10 cellular contexts compared by ENCODE assay signal in the genomic region with DNA sequence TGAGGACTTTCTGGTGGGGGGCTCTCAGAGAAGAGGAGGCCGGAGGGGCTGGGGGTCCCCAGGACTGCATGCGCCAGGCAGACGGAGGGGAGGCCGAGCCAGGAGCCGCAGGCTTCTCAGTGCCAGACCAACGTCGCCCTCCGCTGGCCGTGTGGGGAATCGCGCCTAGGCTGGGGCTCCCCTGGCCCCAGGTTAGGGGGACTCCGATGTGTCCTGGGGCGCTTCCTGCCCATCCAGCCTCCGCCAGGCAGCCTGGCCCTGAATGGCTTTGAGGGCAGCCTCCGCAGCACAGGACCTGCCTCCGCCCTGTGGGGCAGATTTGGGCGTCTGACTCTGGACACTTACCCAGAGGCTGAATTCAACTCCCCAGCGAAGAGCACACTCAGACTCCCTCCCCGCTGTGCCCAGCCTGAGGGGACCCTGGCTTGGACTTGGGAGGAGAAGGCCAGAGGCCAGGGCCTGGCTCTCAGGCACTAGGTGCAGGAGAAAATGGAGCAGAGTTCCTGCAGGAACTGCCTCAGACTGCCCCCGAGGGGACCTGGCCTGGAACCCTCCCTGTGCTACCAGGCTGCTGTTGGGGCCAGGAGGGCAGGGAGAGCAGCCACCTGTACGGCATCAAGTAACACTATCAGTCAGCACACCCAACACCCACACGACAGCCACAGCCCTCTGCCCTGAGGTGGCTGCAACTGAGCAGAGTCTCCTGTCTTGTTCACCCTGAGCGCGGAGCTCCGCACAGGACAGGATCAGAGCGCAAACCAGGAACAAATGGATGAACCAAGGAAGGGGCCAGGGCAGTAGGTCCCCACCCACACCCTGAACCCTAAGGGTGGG. TPM values are rescaled to one million over a fixed set of nuclear protein-coding genes. Genes with fewer than 3 reads are reported as not detected.
A peak's percentile ranks its signal among the peaks of the same experiment; 100 is the strongest.
DNase-seq lines count a peak whose midpoint lies in the region; ATAC-seq, FAIRE-seq and TF ChIP-seq lines count a peak whose summit lies in the region.
"Had no signal": no experiment of that assay in that cellular context is flagged by ENCODE, and none has a peak within 500 bp of the region (broad histone marks: within the 10 kb centered on the region; RNA-seq: fewer than 3 reads in every experiment).

No MANE protein-coding gene starts in this region.

- H3K36me3 ChIP-seq in HCT116 (ENCODE audit: control insufficient read depth in 1 of 2, insufficient read depth in 2 of 2, low read length in 2 of 2) (no peaks in the 10 kb centered on the region), HepG2 (replicated peaks in 1 of 2; ENCODE audit: control insufficient read depth in 1 of 2, insufficient read depth in 2 of 2, low read length in 2 of 2) (no peaks in the 10 kb centered on the region), psoas muscle (ENCODE audit: insufficient read depth in 1 of 2, low read depth in 1 of 2) (no peaks in the 10 kb centered on the region)
- no peaks in the 10 kb centered on the region for H3K36me3 ChIP-seq in effector memory CD4-positive, alpha-beta T cell (ENCODE audit: control insufficient read depth, insufficient read depth, low read length)
- H3K36me3 ChIP-seq: HAP-1 had no signal

- POLR2A ChIA-PET in HCT116 (lab: Charles Lee) = no interaction called here
- POLR2A ChIA-PET in HepG2 (lab: Yijun Ruan, JAX) = no interaction called here

- no peak for TF ChIP-seq EP300 in HepG2 (IDR thresholded peaks at IDR 0.05; ENCODE audit: low read depth in 2 of 2, low read length in 2 of 2)
- TF ChIP-seq EP300 in HepG2 (CRISPR knock-in tag; IDR thresholded peaks at IDR 0.05; ENCODE audit: borderline replicate concordance) = no peak

- CTCF ChIA-PET in HCT116 (lab: Charles Lee) = no interaction called here
- CTCF ChIA-PET in activated CD8-positive, alpha-beta memory T cell treated with anti-CD3 and anti-CD28 coated beads, Interleukin-2, amount 10 ng/mL, durations not matched to agents 7 days and 5 days (lab: Charles Lee) = no interaction called here
- CTCF ChIA-PET in HepG2 (lab: Yijun Ruan, JAX; ENCODE audit: low intra/inter-chr PET ratio, low total read pairs) = no interaction called here

- RAD21 ChIA-PET in HCT116 (lab: Charles Lee; ENCODE audit: low non-redundant PET in 1 of 2, low total read pairs in 2 of 2, uncharacterized antibody in 2 of 2, unreplicated experiment in 2 of 2) = no interaction called here

- H3K27ac Mint-ChIP-seq in activated CD8-positive, alpha-beta memory T cell treated with anti-CD3 and anti-CD28 coated beads, Interleukin-2, amount 10 ng/mL, durations not matched to agents 7 days and 5 days = no peak overlapping the region

- H3K27me3 ChIP-seq in HCT116 (ENCODE audit: insufficient read depth, low read length) (peaks cover 26% of the 10 kb centered on the region), HepG2 (ENCODE audit: control insufficient read depth in 1 of 2, insufficient read depth in 2 of 2, low read length in 2 of 2) (peaks cover 6 to 30% of the 10 kb centered on the region in 2 experiments; a peak in 4 of 5 replicates), psoas muscle (ENCODE audit: insufficient read depth in 3 of 3, low read length in 2 of 3) (peaks cover 0 to 32% (median 3%) of the 10 kb centered on the region in 3 donors)
- H3K27me3 ChIP-seq in effector memory CD4-positive, alpha-beta T cell (replicated peaks; ENCODE audit: control insufficient read depth, insufficient read depth, low read length, poor library complexity, severe bottlenecking) = no peaks in the 10 kb centered on the region

- BruUV-seq in HCT116 (replicated peaks; lab: Mats Ljungman, UMichigan) (no TSS peak), HepG2 (replicated peaks; lab: Mats Ljungman, UMichigan) (no TSS peak)

- TF ChIP-seq POLR2A in HCT116 (IDR thresholded peaks at IDR 0.05; ENCODE audit: borderline replicate concordance, extremely low read depth, insufficient read depth, insufficient read length) = no peak
- no peak for TF ChIP-seq POLR2A in HepG2 (IDR thresholded peaks at IDR 0.05; ENCODE audit: insufficient read depth in 1 of 2, low read depth in 2 of 2, low read length in 2 of 2)

- H3K4me1 ChIP-seq in HCT116 (ENCODE audit: control insufficient read depth in 1 of 2, insufficient read depth in 2 of 2, low read length in 2 of 2) (no peaks in the 10 kb centered on the region), HepG2 (ENCODE audit: insufficient read depth, low read length) (no peaks in the 10 kb centered on the region), psoas muscle (no peaks in the 10 kb centered on the region)
- no peaks in the 10 kb centered on the region for H3K4me1 ChIP-seq in effector memory CD4-positive, alpha-beta T cell (ENCODE audit: control insufficient read depth, insufficient read depth, low read length, poor library complexity, severe bottlenecking)
- H3K4me1 ChIP-seq: HAP-1 had no signal

- FAIRE-seq in HepG2 (lab: Jason Lieb, UNC) = no peak

- H3K27ac ChIP-seq in HCT116 (ENCODE audit: low read depth, low read length) (no peak overlapping the region), HepG2 (ENCODE audit: extremely low read length, insufficient read depth, low read length) (no peak overlapping the region), psoas muscle (no peak overlapping the region)
- no peak overlapping the region for H3K27ac ChIP-seq in effector memory CD4-positive, alpha-beta T cell (ENCODE audit: insufficient read depth, low read length, poor library complexity, severe bottlenecking)
- H3K27ac ChIP-seq: SK-N-MC had no signal

- no peaks in the 10 kb centered on the region for H3K9me2 ChIP-seq in HCT116 (ENCODE audit: insufficient read depth)

- H3K4me2 ChIP-seq in HCT116 (ENCODE audit: low read length) (no peak overlapping the region), HepG2 (ENCODE audit: low read depth, low read length) (no peak overlapping the region)

- DNase-seq in DMS53 treated with DMSO at 0.1 percent for 48 hours (lab: John Stamatoyannopoulos, UW; ENCODE audit: unreplicated experiment) (peak; percentile 78), HCT116 (ENCODE audit: low read depth, low spot score) (no peak), HepG2 (ENCODE audit: low spot score) (peak; percentile 17), psoas muscle (no peak)
- DNase-seq in activated CD8-positive, alpha-beta memory T cell treated with anti-CD3 and anti-CD28 coated beads, Interleukin-2, amount 10 ng/mL, durations not matched to agents 7 days and 5 days = peak; percentile 53
- DNase-seq in effector memory CD4-positive, alpha-beta T cell = no peak

- H3K27me3 Mint-ChIP-seq in activated CD8-positive, alpha-beta memory T cell treated with anti-CD3 and anti-CD28 coated beads, Interleukin-2, amount 10 ng/mL, durations not matched to agents 7 days and 5 days = peaks cover 14% of the 10 kb centered on the region

- no peaks in the 10 kb centered on the region for H3K4me1 Mint-ChIP-seq in activated CD8-positive, alpha-beta memory T cell treated with anti-CD3 and anti-CD28 coated beads, Interleukin-2, amount 10 ng/mL, durations not matched to agents 7 days and 5 days

- in situ Hi-C loops in HepG2 (cut with HindIII; ENCODE audit: extremely low pct_ligation_motif_present, low pct_unique_long_range_greater_than_20kb) = no loop called here

- no peaks in the 10 kb centered on the region for H3K9me3 ChIP-seq in HCT116 (ENCODE audit: control insufficient read depth in 1 of 2, insufficient read depth in 1 of 2, low read depth in 1 of 2, low read length in 2 of 2)
- H3K9me3 ChIP-seq in HepG2 (ENCODE audit: low read length) = no peaks in the 10 kb centered on the region
- no peaks in the 10 kb centered on the region for H3K9me3 ChIP-seq in effector memory CD4-positive, alpha-beta T cell (ENCODE audit: control insufficient read depth, low read length)
- no peaks in the 10 kb centered on the region for H3K9me3 ChIP-seq in psoas muscle
- H3K9me3 ChIP-seq: HAP-1 had no signal

- H4K20me1 ChIP-seq in HCT116 (ENCODE audit: insufficient read depth) (no peaks in the 10 kb centered on the region), HepG2 (ENCODE audit: insufficient read depth, low read length) (peaks cover 2% of the 10 kb centered on the region; the same call in 1 of the 2 replicates)

- no peak overlapping the region for H3K9ac ChIP-seq in HCT116 (ENCODE audit: low read length)
- H3K9ac ChIP-seq in HepG2 (ENCODE audit: insufficient read depth, low read depth, low read length) = no peak overlapping the region

- WGBS in HepG2 (ENCODE audit: low lambda C conversion rate) = 38% methylated on average over 8 of the region's 26 CpGs
- WGBS in psoas muscle, 3 donors = 30 to 44% (median 39%) methylated on average over 22 to 26 of the region's 26 CpGs

- H3K9me3 Mint-ChIP-seq in activated CD8-positive, alpha-beta memory T cell treated with anti-CD3 and anti-CD28 coated beads, Interleukin-2, amount 10 ng/mL, durations not matched to agents 7 days and 5 days (ENCODE audit: low read depth) = no peaks in the 10 kb centered on the region

- H3K79me2 ChIP-seq in HCT116 (ENCODE audit: insufficient read depth, low read length) (no peaks in the 10 kb centered on the region), HepG2 (ENCODE audit: insufficient read depth, low read length) (no peaks in the 10 kb centered on the region)

- no peak overlapping the region for H3K4me3 ChIP-seq in HCT116 (replicated peaks in 1 of 2; ENCODE audit: low read depth in 1 of 2, low read length in 2 of 2)
- no peak overlapping the region for H3K4me3 ChIP-seq in HepG2 (replicated peaks in 1 of 3; ENCODE audit: insufficient read depth in 1 of 3, low read depth in 2 of 3, low read length in 3 of 3)
- H3K4me3 ChIP-seq in effector memory CD4-positive, alpha-beta T cell (ENCODE audit: insufficient read depth, low read depth, low read length, poor library complexity, severe bottlenecking) = no peak overlapping the region
- no peak overlapping the region for H3K4me3 ChIP-seq in psoas muscle
- H3K4me3 ChIP-seq: HAP-1, SK-N-MC had no signal

- H2AFZ ChIP-seq in HCT116 (ENCODE audit: low read depth, low read length, poor library complexity, severe bottlenecking) = no peak overlapping the region
- no peak overlapping the region for H2AFZ ChIP-seq in HepG2 (ENCODE audit: low read length)

- TF ChIP-seq CTCF in HCT116 (IDR thresholded peaks at IDR 0.05 in 2 of 3, conservative IDR thresholded peaks at IDR 0.05 in 1 of 3; ENCODE audit: borderline replicate concordance in 1 of 3, insufficient read depth in 1 of 3, low read depth in 2 of 3, low read length in 2 of 3) (peak; percentile 29 to 89 (median 81); a peak in 5 of 6 replicates), HepG2 (CRISPR knock-in tag; IDR thresholded peaks at IDR 0.05) (peak; percentile 76), psoas muscle (IDR thresholded peaks at IDR 0.05) (no peak)

- ATAC-seq in HCT116 (peak; percentile 67), HepG2 (peak; percentile 32), psoas muscle (no peak), HG03565 (IDR thresholded peaks at IDR 0.05; ENCODE audit: unreplicated experiment) (no peak), GM21737 (IDR thresholded peaks at IDR 0.05; ENCODE audit: unreplicated experiment) (no peak)
- no peak for ATAC-seq in activated CD8-positive, alpha-beta memory T cell treated with anti-CD3 and anti-CD28 coated beads, Interleukin-2, amount 10 ng/mL, durations not matched to agents 7 days and 5 days

- H3K36me3 Mint-ChIP-seq in activated CD8-positive, alpha-beta memory T cell treated with anti-CD3 and anti-CD28 coated beads, Interleukin-2, amount 10 ng/mL, durations not matched to agents 7 days and 5 days = no peaks in the 10 kb centered on the region

- TF ChIP-seq RAD21 in HCT116 (IDR thresholded peaks at IDR 0.05; ENCODE audit: low read depth) = peak; percentile 67
- TF ChIP-seq RAD21 in HepG2 (CRISPR knock-in tag; IDR thresholded peaks at IDR 0.05) = peak; percentile 31; the same call in 1 of the 2 replicates

- intact Hi-C loops in HCT116 (cut with micrococcal nuclease) = loop anchor here (10.0 kb wide), 1 partner anchor 84 kb away; no protein-coding TSS in a partner anchor
- intact Hi-C loops in HepG2 (cut with micrococcal nuclease; ENCODE audit: unreplicated experiment) = no loop called here
- intact Hi-C loops in psoas muscle (cut with DNase I) = no loop called here

- no peak overlapping the region for H3K4me3 Mint-ChIP-seq in activated CD8-positive, alpha-beta memory T cell treated with anti-CD3 and anti-CD28 coated beads, Interleukin-2, amount 10 ng/mL, durations not matched to agents 7 days and 5 days

RNA-seq across cellular contexts. Expression of gene TEKT4, which starts 0.6 kb away (rescaled TPM):
- total RNA-seq in HCT116 (2021; ENCODE audit: unreplicated experiment) (not detected), HepG2 (2016; rRNA removed; fragmentation: Illumina TruSeq; extraction: Trizol) (not detected in 2 replicates), psoas muscle (under 1 TPM in 3 of 4 donors, not detected in 1; 0.14 to 0.19 (median 0.17) TPM)
- 0.07 TPM in 1 of 2 replicates, not detected in the other for polyA plus RNA-seq in HCT116 (2012)
- total RNA-seq in activated CD8-positive, alpha-beta memory T cell treated with anti-CD3 and anti-CD28 coated beads, Interleukin-2, amount 10 ng/mL, durations not matched to agents 7 days and 5 days = not detected
- total RNA-seq in HepG2 (2016; cell fraction: cytosol; rRNA removed; fragmentation: Illumina TruSeq; extraction: Trizol; ENCODE audit: low read depth) = not detected in 2 replicates
- not detected in 2 replicates for total RNA-seq in HepG2 (2016; cell fraction: insoluble cytoplasmic fraction; rRNA removed; fragmentation: Illumina TruSeq; extraction: Trizol)
- total RNA-seq in HepG2 (2016; cell fraction: membrane; rRNA removed; fragmentation: Illumina TruSeq; extraction: Trizol) = not detected in 2 replicates
- total RNA-seq in HepG2 (2016; cell fraction: nucleus; rRNA removed; fragmentation: Illumina TruSeq; extraction: Trizol) = not detected in 2 replicates
- polyA plus RNA-seq in HepG2 (2011; rRNA removed) (not detected in 2 replicates), psoas muscle (not detected)
- not detected in 2 replicates for polyA plus RNA-seq in HepG2 (2011; cell fraction: cytosol; rRNA removed)
- not detected in 2 replicates for polyA plus RNA-seq in HepG2 (2011; cell fraction: nucleus; rRNA removed)
- polyA plus RNA-seq in HepG2 (2012) = not detected in 2 replicates
- not detected in 2 replicates for polyA plus RNA-seq in HepG2 (2016; cell fraction: cytosol; fragmentation: Illumina TruSeq; extraction: Trizol; ENCODE audit: low read depth)
- polyA plus RNA-seq in HepG2 (2016; cell fraction: insoluble cytoplasmic fraction; fragmentation: Illumina TruSeq; extraction: Trizol; ENCODE audit: low read depth) = not detected in 2 replicates
- polyA plus RNA-seq in HepG2 (2016; cell fraction: membrane; fragmentation: Illumina TruSeq; extraction: Trizol; ENCODE audit: low read depth) = not detected in 2 replicates
- not detected in 2 replicates for polyA plus RNA-seq in HepG2 (2016; cell fraction: nucleus; fragmentation: Illumina TruSeq; extraction: Trizol; ENCODE audit: insufficient read depth, low read depth)
- not detected in 2 replicates for polyA minus RNA-seq in HepG2 (2011; rRNA and poly(A)+ RNA removed; ENCODE audit: low replicate concordance)
- not detected in 2 replicates for polyA minus RNA-seq in HepG2 (2011; cell fraction: cytosol; rRNA and poly(A)+ RNA removed)
- polyA minus RNA-seq in HepG2 (2011; cell fraction: nucleus; rRNA and poly(A)+ RNA removed) = not detected in 2 replicates

Comparison
In these comparisons a context has a peak if more than half of its experiments do, and no peak if none do; other contexts are left out.
1. DNase-seq: peak in DMS53 treated with DMSO at 0.1 percent for 48 hours (single experiment), activated CD8-positive, alpha-beta memory T cell treated with anti-CD3 and anti-CD28 coated beads, Interleukin-2, amount 10 ng/mL, durations not matched to agents 7 days and 5 days (single experiment) and HepG2 (single experiment); none in HCT116 (single experiment), effector memory CD4-positive, alpha-beta T cell (0 of 3) and psoas muscle (0 of 2).
2. ATAC-seq: peak in HCT116 (single experiment) and HepG2 (single experiment); none in activated CD8-positive, alpha-beta memory T cell treated with anti-CD3 and anti-CD28 coated beads, Interleukin-2, amount 10 ng/mL, durations not matched to agents 7 days and 5 days (single experiment), psoas muscle (0 of 4), HG03565 (single experiment) and GM21737 (single experiment).